ENCODE assay signal across 8 cellular contexts in genomic region chr16:3879258-3879886, GRCh38. TPM values are rescaled to one million over a fixed set of nuclear protein-coding genes. Genes with fewer than 3 reads are reported as not detected.
DNase-seq lines count a peak whose midpoint lies in the region; ATAC-seq and TF ChIP-seq lines count a peak whose summit lies in the region.

No MANE protein-coding gene starts in this region.

- H2AFZ ChIP-seq in HCT116 (ENCODE audit: low read depth, low read length, poor library complexity, severe bottlenecking), result no peak overlapping the region

- H3K4me1 ChIP-seq in Caco-2 (peaks cover 5% of the 10 kb centered on the region; the same call in 1 of the 2 replicates), HCT116 (ENCODE audit: control insufficient read depth in 1 of 2, insufficient read depth in 2 of 2, low read length in 2 of 2) (peaks cover 10 to 22% of the 10 kb centered on the region in 2 experiments; a peak in 3 of 4 replicates), endocrine pancreas (ENCODE audit: control insufficient read depth, insufficient read depth, low read length) (peaks cover 12% of the 10 kb centered on the region), mucosa of stomach (ENCODE audit: control insufficient read depth, insufficient read depth, low read length) (peaks cover 18% of the 10 kb centered on the region), urinary bladder (ENCODE audit: insufficient read depth) (peaks cover 2% of the 10 kb centered on the region)

- H3K27ac ChIP-seq in HCT116 (ENCODE audit: low read depth, low read length), result peak overlapping the region; percentile 83; the same call in 1 of the 2 replicates
- H3K27ac ChIP-seq in urinary bladder (ENCODE audit: low read depth), result no peak overlapping the region

- BruUV-seq in Caco-2 (replicated peaks; lab: Mats Ljungman, UMichigan) (no TSS peak), HCT116 (replicated peaks; lab: Mats Ljungman, UMichigan) (no TSS peak)

- WGBS in urinary bladder, result under 1% methylated on average over 50 of the region's 50 CpGs

- H3K36me3 ChIP-seq in Caco-2 (ENCODE audit: control insufficient read depth, insufficient read depth, low read length) (no peaks in the 10 kb centered on the region; the same call in 1 of the 2 replicates), HCT116 (ENCODE audit: control insufficient read depth in 1 of 2, insufficient read depth in 2 of 2, low read length in 2 of 2) (peaks cover 0 to 4% of the 10 kb centered on the region in 2 experiments; a peak in 1 of 4 replicates), endocrine pancreas (ENCODE audit: control insufficient read depth, insufficient read depth, low read length) (no peaks in the 10 kb centered on the region), mucosa of stomach (ENCODE audit: control insufficient read depth, insufficient read depth, low read length) (no peaks in the 10 kb centered on the region), urinary bladder (ENCODE audit: insufficient read depth) (no peaks in the 10 kb centered on the region)

- H3K4me3 Mint-ChIP-seq in Caco-2 (ENCODE audit: unreplicated experiment), result peak overlapping the region; percentile 84
- peak overlapping the region; percentile 92 for H3K4me3 Mint-ChIP-seq in T-helper 17 cell

- peaks cover 21% of the 10 kb centered on the region; the same call in 1 of the 2 replicates for H4K20me1 ChIP-seq in HCT116 (ENCODE audit: insufficient read depth)

- H3K4me3 ChIP-seq in Caco-2 (ENCODE audit: low read depth, low read length) (peak overlapping the region; percentile 95), HCT116 (replicated peaks in 1 of 2; ENCODE audit: low read depth in 1 of 2, low read length in 2 of 2) (peak overlapping the region; percentile 77 to 85), endocrine pancreas (ENCODE audit: control insufficient read depth, insufficient read depth, low read length) (peak overlapping the region; percentile 83), mucosa of stomach (ENCODE audit: low read length) (peak overlapping the region; percentile 66), urinary bladder (ENCODE audit: low read depth, low read length) (peak overlapping the region; percentile 98)

- peak overlapping the region; percentile 68 for H3K9ac ChIP-seq in HCT116 (ENCODE audit: low read length)
- H3K9ac ChIP-seq in endocrine pancreas (ENCODE audit: control insufficient read depth, insufficient read depth, low read length), result peak overlapping the region; percentile 70
- peak overlapping the region; percentile 70 for H3K9ac ChIP-seq in mucosa of stomach (ENCODE audit: low read length)

- H3K4me2 ChIP-seq in HCT116 (ENCODE audit: low read length), result peak overlapping the region; percentile 95

- H3K27me3 Mint-ChIP-seq in Caco-2 (ENCODE audit: insufficient read depth, unreplicated experiment), result no peaks in the 10 kb centered on the region
- peaks cover 12% of the 10 kb centered on the region for H3K27me3 Mint-ChIP-seq in T-helper 17 cell

- TF ChIP-seq RAD21 in HCT116 (IDR thresholded peaks at IDR 0.05; ENCODE audit: low read depth), result no peak

- H3K79me2 ChIP-seq in HCT116 (ENCODE audit: insufficient read depth, low read length), result peaks cover 54% of the 10 kb centered on the region

- H3K36me3 Mint-ChIP-seq in Caco-2 (ENCODE audit: insufficient read depth, unreplicated experiment) (peaks cover 6% of the 10 kb centered on the region), T-helper 17 cell (ENCODE audit: low read depth) (no peaks in the 10 kb centered on the region)

- CTCF ChIA-PET in Caco-2 (lab: Charles Lee), result no interaction called here
- CTCF ChIA-PET in HCT116 (lab: Charles Lee), result no interaction called here
- CTCF ChIA-PET in HEK293T (lab: Yijun Ruan, JAX), result interaction anchor here (0.6 kb wide), 1 partner anchor 695 kb away, joined by 3 read pairs; no protein-coding TSS in a partner anchor

- intact Hi-C loops in Caco-2 (cut with micrococcal nuclease; ENCODE audit: unreplicated experiment), result loop anchor here (10.0 kb wide), 1 partner anchor 185 kb away; no protein-coding TSS in a partner anchor
- intact Hi-C loops in HCT116 (cut with micrococcal nuclease), result no loop called here

- peak in 1 of 2 experiments; percentile 40 for DNase-seq in Caco-2
- DNase-seq in HCT116 (ENCODE audit: low read depth, low spot score), result no peak
- DNase-seq in T-helper 17 cell, result peak in 2 of 3 donors; percentile 13 to 22
- no peak for DNase-seq in GDM1 (lab: John Stamatoyannopoulos, UW)
- DNase-seq in HEK293T (ENCODE audit: extremely low spot score), result no peak

- POLR2A ChIA-PET in Caco-2 (lab: Charles Lee) (no interaction called here), HCT116 (lab: Charles Lee) (no interaction called here), HEK293T (lab: Yijun Ruan, JAX) (no interaction called here)

- no peaks in the 10 kb centered on the region for H3K9me3 ChIP-seq in Caco-2
- no peaks in the 10 kb centered on the region for H3K9me3 ChIP-seq in HCT116 (ENCODE audit: control insufficient read depth in 1 of 2, insufficient read depth in 1 of 2, low read depth in 1 of 2, low read length in 2 of 2)
- H3K9me3 ChIP-seq in T-helper 17 cell (ENCODE audit: control insufficient read depth, low read length, poor library complexity, severe bottlenecking), result no peaks in the 10 kb centered on the region
- no peaks in the 10 kb centered on the region for H3K9me3 ChIP-seq in endocrine pancreas (ENCODE audit: control insufficient read depth, low read length)
- H3K9me3 ChIP-seq in mucosa of stomach (ENCODE audit: control insufficient read depth, low read length), result no peaks in the 10 kb centered on the region

- H3K27ac Mint-ChIP-seq in Caco-2 (ENCODE audit: unreplicated experiment) (peak overlapping the region; percentile 63), T-helper 17 cell (peak overlapping the region; percentile 88)

- no peak for TF ChIP-seq CTCF in Caco-2 (IDR thresholded peaks at IDR 0.05; ENCODE audit: insufficient read depth in 1 of 2, low read depth in 1 of 2, low read length in 1 of 2, severe bottlenecking in 1 of 2, unreplicated experiment in 1 of 2)
- TF ChIP-seq CTCF in HCT116 (IDR thresholded peaks at IDR 0.05 in 2 of 3, conservative IDR thresholded peaks at IDR 0.05 in 1 of 3; ENCODE audit: borderline replicate concordance in 1 of 3, insufficient read depth in 1 of 3, low read depth in 2 of 3, low read length in 2 of 3), result no peak

- H3K27me3 ChIP-seq in Caco-2 (replicated peaks; ENCODE audit: control insufficient read depth, insufficient read depth, low read length), result no peaks in the 10 kb centered on the region
- H3K27me3 ChIP-seq in HCT116 (ENCODE audit: insufficient read depth, low read length), result no peaks in the 10 kb centered on the region
- H3K27me3 ChIP-seq in endocrine pancreas (ENCODE audit: control insufficient read depth, insufficient read depth, low read length), result no peaks in the 10 kb centered on the region
- no peaks in the 10 kb centered on the region for H3K27me3 ChIP-seq in mucosa of stomach (ENCODE audit: control insufficient read depth, insufficient read depth, low read length)

- RAD21 ChIA-PET in HCT116 (lab: Charles Lee; ENCODE audit: low non-redundant PET in 1 of 2, low total read pairs in 2 of 2, uncharacterized antibody in 2 of 2, unreplicated experiment in 2 of 2), result interaction anchor here in 1 of 2 experiments (0.5 kb wide), 1 partner anchor 523 kb away, joined by 3 read pairs; no protein-coding TSS in a partner anchor

- no peaks in the 10 kb centered on the region for H3K4me1 Mint-ChIP-seq in Caco-2 (ENCODE audit: low read depth, unreplicated experiment)
- peaks cover 50% of the 10 kb centered on the region for H3K4me1 Mint-ChIP-seq in T-helper 17 cell

- H3K9me3 Mint-ChIP-seq in Caco-2 (ENCODE audit: unreplicated experiment), result no peaks in the 10 kb centered on the region

- H3K9me2 ChIP-seq in HCT116 (ENCODE audit: insufficient read depth), result no peaks in the 10 kb centered on the region

- ATAC-seq in HCT116 (peak; percentile 12; the same call in 1 of the 2 replicates), T-helper 17 cell (no peak)

- no peak for TF ChIP-seq POLR2A in HCT116 (IDR thresholded peaks at IDR 0.05; ENCODE audit: borderline replicate concordance, extremely low read depth, insufficient read depth, insufficient read length)

TF ChIP-seq in HCT116, 20 proteins besides CTCF, POLR2A, EP300 and RAD21:
- TF ChIP-seq ZNF274 (IDR thresholded peaks at IDR 0.05; ENCODE audit: low read depth, low read length) (no peak), YY1 (IDR thresholded peaks at IDR 0.05; ENCODE audit: extremely low read depth, insufficient replicate concordance, low read depth, low read length) (no peak), TCF7L2 (IDR thresholded peaks at IDR 0.05; ENCODE audit: borderline replicate concordance, extremely low read depth, insufficient read depth, insufficient read length) (peak; percentile 28), FOSL1 (IDR thresholded peaks at IDR 0.05; ENCODE audit: low read depth) (no peak), ELF1 (IDR thresholded peaks at IDR 0.05; ENCODE audit: borderline replicate concordance, low read depth) (no peak), EZH2phosphoT487 (IDR thresholded peaks at IDR 0.05; ENCODE audit: borderline replicate concordance) (no peak), EZH2 (IDR thresholded peaks at IDR 0.05) (no peak), SRF (IDR thresholded peaks at IDR 0.05; ENCODE audit: low read depth) (no peak), ZFX (IDR thresholded peaks at IDR 0.05) (peak; percentile 29; the same call in 1 of the 2 replicates)

TF ChIP-seq in HEK293T, 16 proteins besides CTCF, POLR2A, EP300 and RAD21 (continues in another document):
- TF ChIP-seq BHLHE40 (IDR thresholded peaks at IDR 0.05; ENCODE audit: borderline replicate concordance) (no peak), CTBP1 (IDR thresholded peaks at IDR 0.05; ENCODE audit: borderline replicate concordance) (no peak), L3MBTL2 (conservative IDR thresholded peaks at IDR 0.05) (no peak), HDGF (IDR thresholded peaks at IDR 0.05; ENCODE audit: borderline replicate concordance) (no peak), FOXK2 (IDR thresholded peaks at IDR 0.05) (no peak), ELF4 (IDR thresholded peaks at IDR 0.05) (no peak), ARNT (IDR thresholded peaks at IDR 0.05) (no peak), SP1 (IDR thresholded peaks at IDR 0.05) (no peak), NFRKB (IDR thresholded peaks at IDR 0.05) (no peak), LEF1 (IDR thresholded peaks at IDR 0.05; ENCODE audit: borderline replicate concordance) (no peak), FOXM1 (IDR thresholded peaks at IDR 0.05; ENCODE audit: borderline replicate concordance) (no peak), TARDBP (IDR thresholded peaks at IDR 0.05) (no peak)

RNA-seq across cellular contexts. Expression of gene CREBBP, which starts 1.1 kb away (rescaled TPM):
- total RNA-seq in Caco-2 (2022) (65.3 and 67.1 TPM in 2 replicates), HCT116 (2021; ENCODE audit: unreplicated experiment) (42.7 TPM), T-helper 17 cell (100 to 1,000 TPM; 158 to 173 TPM), urinary bladder (67.3 TPM)
- 19.0 and 20.5 TPM in 2 replicates for polyA plus RNA-seq in HCT116 (2012)
- 23.2 TPM for polyA plus RNA-seq in urinary bladder

Comparison
In these comparisons a context has a peak if more than half of its experiments do, and no peak if none do; other contexts are left out.
1. DNase-seq: peak in T-helper 17 cell (2 of 3); none in HCT116 (single experiment), GDM1 (single experiment) and HEK293T (single experiment).
2. Peak in every context shown above with its lines, with median percentiles within 50 percentile points of each other: H3K4me3 ChIP-seq and H3K9ac ChIP-seq.